ENCODE assay signal across 1 cellular context in genomic region chr4:83618991-83619390, GRCh38.
A peak's percentile ranks its signal among the peaks of the same experiment; 100 is the strongest.
TF ChIP-seq lines count a peak whose summit lies in the region.

No MANE protein-coding gene starts in this region.

TF ChIP-seq in K562, 482 proteins besides CTCF, POLR2A, EP300 and RAD21 (continued from another document and continues in another):
- TF ChIP-seq PRDM10 (IDR thresholded peaks at IDR 0.05; ENCODE audit: partially characterized antibody) (no peak), ZNF324 (CRISPR knock-in tag; IDR thresholded peaks at IDR 0.05) (no peak), FUS (optimal IDR thresholded peaks at IDR 0.05; ENCODE audit: low read depth, low read length) (no peak), TRIM25 (IDR thresholded peaks at IDR 0.05; ENCODE audit: borderline replicate concordance) (no peak), PATZ1 (CRISPR knock-in tag; IDR thresholded peaks at IDR 0.05; ENCODE audit: borderline replicate concordance) (no peak), CHCHD3 (CRISPR knock-in tag; IDR thresholded peaks at IDR 0.05) (no peak), PRMT5 (CRISPR knock-in tag; IDR thresholded peaks at IDR 0.05) (no peak), MLX (CRISPR knock-in tag; conservative IDR thresholded peaks at IDR 0.05) (no peak), NCOR1 (IDR thresholded peaks at IDR 0.05) (peak; percentile 48), DIDO1 (tag; IDR thresholded peaks at IDR 0.05; ENCODE audit: low read depth) (no peak), KLF13 (tag; IDR thresholded peaks at IDR 0.05; ENCODE audit: borderline replicate concordance, low read depth) (no peak), RB1 (IDR thresholded peaks at IDR 0.05; ENCODE audit: low read depth) (no peak), RBM15 (IDR thresholded peaks at IDR 0.05; ENCODE audit: insufficient read depth, low read length) (no peak), KLF1 (tag; IDR thresholded peaks at IDR 0.05) (no peak), ETV1 (tag; conservative IDR thresholded peaks at IDR 0.05; ENCODE audit: low read depth) (peak; percentile 66; the same call in 1 of the 2 replicates), CEBPB (tag; IDR thresholded peaks at IDR 0.05) (no peak), RNF2 (IDR thresholded peaks at IDR 0.05) (peak; percentile 59; the same call in 1 of the 2 replicates), NR1H2 (CRISPR knock-in tag; IDR thresholded peaks at IDR 0.05) (no peak), WHSC1 (IDR thresholded peaks at IDR 0.05; ENCODE audit: low read length) (no peak), PPARD (CRISPR knock-in tag; IDR thresholded peaks at IDR 0.05) (no peak), SNIP1 (IDR thresholded peaks at IDR 0.05; ENCODE audit: low read depth) (no peak), ZNF263 (CRISPR knock-in tag; IDR thresholded peaks at IDR 0.05; ENCODE audit: borderline replicate concordance) (no peak), ZNF740 (CRISPR knock-in tag; IDR thresholded peaks at IDR 0.05) (no peak), ZNF740 (tag; IDR thresholded peaks at IDR 0.05) (no peak), ZNF398 (CRISPR knock-in tag; IDR thresholded peaks at IDR 0.05) (no peak), MYC (IDR thresholded peaks at IDR 0.05; ENCODE audit: low read depth, low read length) (no peak), MYC (CRISPR knock-in tag; IDR thresholded peaks at IDR 0.05; ENCODE audit: borderline replicate concordance, low read depth) (no peak), CBFA2T2 (conservative IDR thresholded peaks at IDR 0.05) (peak; percentile 64), MCM2 (IDR thresholded peaks at IDR 0.05; ENCODE audit: low read depth) (no peak), MXI1 (IDR thresholded peaks at IDR 0.05; ENCODE audit: low read depth, low read length) (no peak), ZFP91 (CRISPR knock-in tag; IDR thresholded peaks at IDR 0.05) (no peak), TCF7L2 (IDR thresholded peaks at IDR 0.05; ENCODE audit: low read depth, low read length) (no peak), CXXC5 (CRISPR knock-in tag; IDR thresholded peaks at IDR 0.05) (no peak), ZNF780A (CRISPR knock-in tag; IDR thresholded peaks at IDR 0.05) (no peak), HMBOX1 (IDR thresholded peaks at IDR 0.05) (peak; percentile 64; the same call in 1 of the 2 replicates), MAFG (tag; conservative IDR thresholded peaks at IDR 0.05) (no peak), SRSF7 (optimal IDR thresholded peaks at IDR 0.05; ENCODE audit: low read depth, low read length) (no peak), ZNF589 (CRISPR knock-in tag; IDR thresholded peaks at IDR 0.05; ENCODE audit: low read depth) (no peak), HNRNPK (IDR thresholded peaks at IDR 0.05; ENCODE audit: low read depth, low read length, poor library complexity, severe bottlenecking) (no peak), PTRF (tag; IDR thresholded peaks at IDR 0.05) (no peak), ATF6 (CRISPR knock-in tag; IDR thresholded peaks at IDR 0.05) (no peak), ELK1 (CRISPR knock-in tag; IDR thresholded peaks at IDR 0.05) (no peak), ZNF717 (CRISPR knock-in tag; IDR thresholded peaks at IDR 0.05) (no peak), RBM25 (IDR thresholded peaks at IDR 0.05; ENCODE audit: low read depth, low read length, severe bottlenecking) (peak; percentile 9), CHD2 (IDR thresholded peaks at IDR 0.05; ENCODE audit: low read depth, low read length) (no peak), TBL1XR1 (IDR thresholded peaks at IDR 0.05; ENCODE audit: low read length in 2 of 2) (no peak), RAD51 (IDR thresholded peaks at IDR 0.05; ENCODE audit: borderline replicate concordance, low read depth) (no peak), HNRNPL (IDR thresholded peaks at IDR 0.05; ENCODE audit: low read depth, low read length) (no peak), ESRRA (IDR thresholded peaks at IDR 0.05; ENCODE audit: borderline replicate concordance, low read depth) (peak; percentile 39; the same call in 1 of the 2 replicates), ZNF311 (CRISPR knock-in tag; IDR thresholded peaks at IDR 0.05) (no peak)
